In the genomic region with DNA sequence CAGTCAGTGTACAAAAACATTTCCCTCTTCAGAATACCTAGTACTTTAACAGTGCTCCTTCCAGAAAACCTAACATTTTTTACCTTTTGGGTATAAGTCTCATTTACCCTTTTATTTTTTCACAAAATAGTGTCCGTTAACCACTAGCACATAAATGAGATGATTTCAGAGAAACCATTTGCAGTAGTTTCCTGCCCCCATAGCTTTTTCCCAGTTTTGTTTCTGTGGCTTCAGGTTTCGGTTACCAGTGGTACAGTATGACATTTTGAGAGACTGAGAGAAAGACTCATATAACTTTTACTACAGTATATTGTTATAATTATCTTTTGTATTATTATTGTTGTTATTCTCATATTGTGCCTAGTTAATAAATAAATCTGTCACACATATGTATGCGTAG, we compare ENCODE assay signal across 17 cellular contexts.
"Had no signal": no experiment of that assay in that cellular context is flagged by ENCODE, and none has a peak within 500 bp of the region (broad histone marks: within the 10 kb centered on the region; RNA-seq: fewer than 3 reads in every experiment).

No MANE protein-coding gene starts in this region.

- H3K4me3 Mint-ChIP-seq: naive B cell; stimulated activated memory B cell treated with anti-CD40 and anti-IgM and Interleukin-4, amounts not matched to agents 10 μg/mL and 1 μg/mL and 100 μg/mL, for 72 hours had no signal

- H3K27ac ChIP-seq: neutrophil, psoas muscle, right lobe of liver, spleen had no signal

- H3K9me3 ChIP-seq: heart left ventricle, neutrophil, psoas muscle, right lobe of liver, spleen had no signal

- ATAC-seq: esophagus mucosa; right lobe of liver; stimulated activated memory B cell treated with anti-CD40 and anti-IgM and Interleukin-4, amounts not matched to agents 10 μg/mL and 1 μg/mL and 100 μg/mL, for 72 hours had no signal

- H3K27me3 Mint-ChIP-seq: naive B cell; stimulated activated memory B cell treated with anti-CD40 and anti-IgM and Interleukin-4, amounts not matched to agents 10 μg/mL and 1 μg/mL and 100 μg/mL, for 72 hours had no signal

- H3K9me3 Mint-ChIP-seq: naive B cell; stimulated activated memory B cell treated with anti-CD40 and anti-IgM and Interleukin-4, amounts not matched to agents 10 μg/mL and 1 μg/mL and 100 μg/mL, for 72 hours had no signal

- H3K4me1 Mint-ChIP-seq: stimulated activated memory B cell treated with anti-CD40 and anti-IgM and Interleukin-4, amounts not matched to agents 10 μg/mL and 1 μg/mL and 100 μg/mL, for 72 hours had no signal

- H3K36me3 ChIP-seq: heart left ventricle, neutrophil, right lobe of liver, spleen had no signal

- H3K27ac Mint-ChIP-seq: naive B cell; stimulated activated memory B cell treated with anti-CD40 and anti-IgM and Interleukin-4, amounts not matched to agents 10 μg/mL and 1 μg/mL and 100 μg/mL, for 72 hours had no signal

- H3K4me3 ChIP-seq: heart left ventricle, psoas muscle, right lobe of liver, spleen had no signal

- H3K27me3 ChIP-seq: heart left ventricle, neutrophil, right lobe of liver, spleen had no signal

- DNase-seq: effector memory CD4-positive, alpha-beta T cell; hypothalamus; kidney glomerular epithelial cell; mesendoderm; naive B cell; retina; right lobe of liver; spleen; stimulated activated CD4-positive, alpha-beta T cell treated with anti-CD3 and anti-CD28 coated beads, Interleukin-15, amount 100 ng/mL, for 24 hours; stimulated activated CD4-positive, alpha-beta T cell treated with anti-CD3 and anti-CD28 coated beads, Interleukin-1b, Interleukin-23, amount 100 ng/mL, for 48 hours; stimulated activated CD4-positive, alpha-beta T cell treated with anti-CD3 and anti-CD28 coated beads, Interleukin-4, amount 100 ng/mL, for 24 hours; trophoblast cell had no signal

- H3K36me3 Mint-ChIP-seq: naive B cell; stimulated activated memory B cell treated with anti-CD40 and anti-IgM and Interleukin-4, amounts not matched to agents 10 μg/mL and 1 μg/mL and 100 μg/mL, for 72 hours had no signal
